In the genomic region with DNA sequence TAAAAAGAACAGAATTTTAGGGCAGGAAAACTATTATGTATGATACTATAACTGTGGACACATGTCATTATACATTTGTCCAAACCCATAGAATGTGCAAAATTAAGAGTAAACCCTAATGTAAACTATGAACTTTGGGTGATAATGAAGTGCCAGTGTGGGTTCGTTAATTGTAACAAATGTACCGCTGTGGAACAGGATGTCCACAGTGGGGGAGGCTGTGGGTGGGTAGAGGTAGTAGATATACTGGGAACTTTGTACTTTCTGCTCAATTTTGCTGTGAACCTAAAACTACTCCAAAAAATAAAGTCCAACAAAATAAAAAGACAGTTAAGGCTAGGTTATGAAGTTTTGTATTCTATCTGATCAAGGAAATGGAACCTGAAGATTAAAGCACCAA, we compare ENCODE assay signal across 18 cellular contexts. TPM values are rescaled to one million over a fixed set of nuclear protein-coding genes. Genes with fewer than 3 reads are reported as not detected.
"Had no signal": no experiment of that assay in that cellular context is flagged by ENCODE, and none has a peak within 500 bp of the region (broad histone marks: within the 10 kb centered on the region; RNA-seq: fewer than 3 reads in every experiment).

No MANE protein-coding gene starts in this region.

- H3K27ac ChIP-seq: breast epithelium, dorsolateral prefrontal cortex, esophagus muscularis mucosa, upper lobe of left lung had no signal

- H3K4me3 Mint-ChIP-seq: stimulated activated memory B cell treated with anti-CD40 and anti-IgM and Interleukin-4, amounts not matched to agents 10 μg/mL and 1 μg/mL and 100 μg/mL, for 72 hours had no signal

- H3K27ac Mint-ChIP-seq: progenitor cell of endocrine pancreas; stimulated activated memory B cell treated with anti-CD40 and anti-IgM and Interleukin-4, amounts not matched to agents 10 μg/mL and 1 μg/mL and 100 μg/mL, for 72 hours had no signal

- H3K9me3 ChIP-seq: breast epithelium, esophagus muscularis mucosa, upper lobe of left lung had no signal

- H3K27me3 ChIP-seq: breast epithelium, esophagus muscularis mucosa, upper lobe of left lung had no signal

- FAIRE-seq: endometrium had no signal

- H3K36me3 ChIP-seq: breast epithelium, esophagus muscularis mucosa, upper lobe of left lung had no signal

- ATAC-seq: left cardiac atrium; right cardiac atrium; SK-N-SH treated with all-trans-retinoic acid at 6 μM for 48 hours; stimulated activated memory B cell treated with anti-CD40 and anti-IgM and Interleukin-4, amounts not matched to agents 10 μg/mL and 1 μg/mL and 100 μg/mL, for 72 hours had no signal

- H3K27me3 Mint-ChIP-seq: progenitor cell of endocrine pancreas had no signal

- H3K9me3 Mint-ChIP-seq: stimulated activated memory B cell treated with anti-CD40 and anti-IgM and Interleukin-4, amounts not matched to agents 10 μg/mL and 1 μg/mL and 100 μg/mL, for 72 hours had no signal

- H3K36me3 Mint-ChIP-seq: stimulated activated memory B cell treated with anti-CD40 and anti-IgM and Interleukin-4, amounts not matched to agents 10 μg/mL and 1 μg/mL and 100 μg/mL, for 72 hours had no signal

- DNase-seq: activated naive CD4-positive, alpha-beta T cell treated with anti-CD3 and anti-CD28 coated beads, Interleukin-2, amount 50 U/mL, for 16 hours; anterior cingulate cortex; dorsolateral prefrontal cortex; left cardiac atrium; midbrain; nucleus accumbens; right cardiac atrium; SHP77; T-helper 2 cell; upper lobe of left lung had no signal

- H3K4me3 ChIP-seq: breast epithelium, dorsolateral prefrontal cortex, esophagus muscularis mucosa, lung, upper lobe of left lung had no signal

- H3K4me1 ChIP-seq: breast epithelium, esophagus muscularis mucosa, upper lobe of left lung had no signal

RNA-seq across cellular contexts. Expression of a gene that starts 24.8 kb away (rescaled TPM):
- total RNA-seq: fibroblast of villous mesenchyme, progenitor cell of endocrine pancreas had no signal

RNA-seq across cellular contexts. Expression of a gene that starts 28.3 kb away (rescaled TPM):
- total RNA-seq: breast epithelium, fibroblast of villous mesenchyme, left cardiac atrium, progenitor cell of endocrine pancreas, right cardiac atrium had no signal
- polyA plus RNA-seq: right cardiac atrium had no signal
